Comparison of ENCODE assay signal across 18 cellular contexts in genomic region chr2:210456571-210456970, GRCh38. TPM values are rescaled to one million over a fixed set of nuclear protein-coding genes. Genes with fewer than 3 reads are reported as not detected.
DNase-seq lines count a peak whose midpoint lies in the region; ATAC-seq lines count a peak whose summit lies in the region.
"Had no signal": no experiment of that assay in that cellular context is flagged by ENCODE, and none has a peak within 500 bp of the region (broad histone marks: within the 10 kb centered on the region; RNA-seq: fewer than 3 reads in every experiment).

No MANE protein-coding gene starts in this region.

- DNase-seq in NCI-H1105 (lab: John Stamatoyannopoulos, UW) (peak; percentile 36), NCI-H748 (lab: John Stamatoyannopoulos, UW; ENCODE audit: unreplicated experiment) (peak; percentile 71), caudate nucleus (lab: John Stamatoyannopoulos, UW) (no peak), Ammon's horn (ENCODE audit: low spot score) (no peak), dermis blood vessel endothelial cell (no peak)
- DNase-seq: BE2C; CD4-positive, alpha-beta memory T cell; MG63; NCI-H1092 treated with DMSO at 0.1 percent for 48 hours; NCI-H2081 treated with DMSO at 0.1 percent for 48 hours; NCI-H345; NCI-H526 treated with DMSO at 0.1 percent for 48 hours; SHP77; SW 1271 had no signal

- H3K27ac ChIP-seq in caudate nucleus (ENCODE audit: low read depth, low read length): peak overlapping the region; percentile 38
- peak overlapping the region; percentile 51 for H3K27ac ChIP-seq in temporal lobe (ENCODE audit: low read depth, low read length)
- H3K27ac ChIP-seq: KMS-11 had no signal

- ATAC-seq in HG02798 (IDR thresholded peaks at IDR 0.05; ENCODE audit: poor library complexity, unreplicated experiment): no peak
- ATAC-seq: HepG2 had no signal

RNA-seq across cellular contexts. Expression of gene LANCL1, which starts 20.0 kb away (rescaled TPM):
- total RNA-seq in temporal lobe (84.3 TPM), dermis blood vessel endothelial cell (20.6 and 33.3 TPM in 2 replicates)

Comparison
In these comparisons a context has a peak if more than half of its experiments do, and no peak if none do; other contexts are left out.
1. DNase-seq: peak in NCI-H1105 (single experiment) and NCI-H748 (single experiment); none in caudate nucleus (0 of 61), Ammon's horn (single experiment) and dermis blood vessel endothelial cell (single experiment).